ENCODE assay signal across 11 cellular contexts in the genomic region with DNA sequence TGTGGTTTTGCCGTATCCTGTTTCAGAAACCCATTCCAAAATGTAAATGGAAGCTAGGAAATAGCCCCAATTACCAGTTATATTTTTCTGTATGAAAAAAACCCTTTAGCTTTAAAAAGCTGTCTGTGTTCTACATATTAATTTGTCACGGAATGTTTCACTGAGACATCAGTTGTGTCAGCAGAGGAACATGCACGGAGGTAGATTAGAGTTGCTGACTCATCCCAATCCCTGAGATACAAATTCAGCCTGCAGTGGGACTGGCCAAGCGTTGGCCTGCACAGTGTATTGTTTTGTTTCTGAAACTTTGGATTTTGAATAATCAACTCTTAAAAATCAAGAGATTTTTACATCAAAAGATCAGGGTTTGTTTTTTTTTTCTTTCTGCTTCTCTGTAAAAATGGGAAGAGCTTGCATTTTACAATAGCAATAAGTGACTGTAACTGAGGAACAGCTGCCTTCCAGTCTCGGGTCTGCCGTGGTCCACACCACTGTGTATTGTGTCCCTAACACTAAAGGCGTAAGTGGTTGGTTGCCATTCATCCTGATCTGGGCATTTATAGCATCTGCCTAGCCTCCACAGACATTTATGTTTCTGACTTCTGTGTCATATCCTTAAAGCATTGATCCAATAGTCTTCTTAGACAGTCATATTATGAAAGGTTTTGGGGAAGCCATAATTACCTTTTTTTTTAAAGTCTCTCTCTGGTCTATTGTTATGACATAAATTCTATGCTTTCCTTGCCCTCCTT.
DNase-seq lines count a peak whose midpoint lies in the region; ATAC-seq, FAIRE-seq and TF ChIP-seq lines count a peak whose summit lies in the region.
"Had no signal": no experiment of that assay in that cellular context is flagged by ENCODE, and none has a peak within 500 bp of the region (broad histone marks: within the 10 kb centered on the region; RNA-seq: fewer than 3 reads in every experiment).

No MANE protein-coding gene starts in this region.

- no peaks in the 10 kb centered on the region for H3K36me3 ChIP-seq in bronchial epithelial cell (ENCODE audit: control insufficient read depth, insufficient read depth, low read length)
- no peaks in the 10 kb centered on the region for H3K36me3 ChIP-seq in trophoblast cell (ENCODE audit: control insufficient read depth in 1 of 2, insufficient read depth in 2 of 2, low read length in 2 of 2)
- H3K36me3 ChIP-seq in upper lobe of right lung, result no peaks in the 10 kb centered on the region

- no peaks in the 10 kb centered on the region for H3K4me1 ChIP-seq in trophoblast cell (ENCODE audit: control insufficient read depth in 1 of 2, insufficient read depth in 2 of 2, low read length in 2 of 2)
- H3K4me1 ChIP-seq in upper lobe of right lung, result peaks cover 3% of the 10 kb centered on the region

- H3K27ac Mint-ChIP-seq in progenitor cell of endocrine pancreas, result no peak overlapping the region
- H3K27ac Mint-ChIP-seq in CD14-positive monocyte, result no peak overlapping the region

- no CpG with 5 or more reads among the region's 7 CpGs for WGBS in trophoblast cell (ENCODE audit: extremely low coverage, insufficient coverage, insufficient read length)

- H3K14ac ChIP-seq in trophoblast cell (ENCODE audit: low read length), result no peak overlapping the region

- no peak overlapping the region for H3K23ac ChIP-seq in trophoblast cell (ENCODE audit: low read length)

- peaks cover 4% of the 10 kb centered on the region for H3K27me3 Mint-ChIP-seq in progenitor cell of endocrine pancreas
- peaks cover 3 to 6% (median 5%) of the 10 kb centered on the region in 3 donors for H3K27me3 Mint-ChIP-seq in CD14-positive monocyte (ENCODE audit: low read depth in 3 of 3)

- H3K9me3 Mint-ChIP-seq in progenitor cell of endocrine pancreas (ENCODE audit: low read depth) (no peaks in the 10 kb centered on the region), CD14-positive monocyte (no peaks in the 10 kb centered on the region)

- H3K4ac ChIP-seq in trophoblast cell (ENCODE audit: low read depth, low read length), result no peak overlapping the region

- H2BK12ac ChIP-seq in trophoblast cell (ENCODE audit: low read length), result no peak overlapping the region

- H3K4me1 Mint-ChIP-seq in progenitor cell of endocrine pancreas (ENCODE audit: low read depth) (peaks cover 12% of the 10 kb centered on the region), CD14-positive monocyte (no peaks in the 10 kb centered on the region)

- H2AFZ ChIP-seq in trophoblast cell (ENCODE audit: insufficient read depth, low read length, poor library complexity), result no peak overlapping the region

- H3K4me3 ChIP-seq in bronchial epithelial cell (ENCODE audit: low read depth, low read length) (no peak overlapping the region), trophoblast cell (ENCODE audit: low read depth, low read length) (no peak overlapping the region), upper lobe of right lung (no peak overlapping the region)
- H3K4me3 ChIP-seq: lung had no signal

- H4K8ac ChIP-seq in trophoblast cell (ENCODE audit: low read depth, low read length), result no peak overlapping the region

- H3K4me2 ChIP-seq in trophoblast cell (ENCODE audit: low read length), result no peak overlapping the region

- no peak overlapping the region for H3K9ac ChIP-seq in trophoblast cell (ENCODE audit: low read length)

- intact Hi-C loops in upper lobe of right lung (cut with DNase I), result no loop called here
- intact Hi-C loops in CD14-positive monocyte (cut with micrococcal nuclease), result no loop called here

- no peak overlapping the region for H3K27ac ChIP-seq in trophoblast cell (ENCODE audit: low read depth, low read length)
- H3K27ac ChIP-seq in upper lobe of right lung, result no peak overlapping the region

- H4K91ac ChIP-seq in trophoblast cell (ENCODE audit: low read depth, low read length), result no peak overlapping the region

- H3K36me3 Mint-ChIP-seq in progenitor cell of endocrine pancreas (ENCODE audit: insufficient read depth) (no peaks in the 10 kb centered on the region), CD14-positive monocyte (no peaks in the 10 kb centered on the region)

- TF ChIP-seq CTCF in bronchial epithelial cell (IDR thresholded peaks at IDR 0.05; ENCODE audit: insufficient read depth, low read length, severe bottlenecking) (no peak), progenitor cell of endocrine pancreas (IDR thresholded peaks at IDR 0.05; ENCODE audit: unreplicated experiment) (no peak), upper lobe of right lung (IDR thresholded peaks at IDR 0.05) (no peak), CD14-positive monocyte (IDR thresholded peaks at IDR 0.05) (no peak)

- H2AK5ac ChIP-seq in trophoblast cell (ENCODE audit: low read length), result no peak overlapping the region

- peak; percentile 7 for FAIRE-seq in bronchial epithelial cell (lab: Jason Lieb, UNC)
- FAIRE-seq: TTC549 had no signal

- H3K9me3 ChIP-seq in trophoblast cell (ENCODE audit: insufficient read depth, low read depth, low read length) (no peaks in the 10 kb centered on the region), upper lobe of right lung (no peaks in the 10 kb centered on the region)

- ATAC-seq in GM18519 (IDR thresholded peaks at IDR 0.05; ENCODE audit: low FRiP score, unreplicated experiment) (peak; percentile 79), HG02973 (IDR thresholded peaks at IDR 0.05; ENCODE audit: unreplicated experiment) (peak; percentile 85), upper lobe of right lung (no peak)

- H3K79me1 ChIP-seq in trophoblast cell (ENCODE audit: low read length), result no peaks in the 10 kb centered on the region

- no peak overlapping the region for H2BK5ac ChIP-seq in trophoblast cell (ENCODE audit: low read depth, low read length, poor library complexity)

- no peak overlapping the region for H2BK120ac ChIP-seq in trophoblast cell (ENCODE audit: insufficient read depth, low read length, poor library complexity)

- no peak overlapping the region for H3K4me3 Mint-ChIP-seq in progenitor cell of endocrine pancreas (ENCODE audit: low read depth)
- H3K4me3 Mint-ChIP-seq in CD14-positive monocyte, result no peak overlapping the region

- H3K18ac ChIP-seq in trophoblast cell (ENCODE audit: low read length), result no peak overlapping the region

- H3K27me3 ChIP-seq in bronchial epithelial cell (ENCODE audit: control insufficient read depth, insufficient read depth, low read length) (no peaks in the 10 kb centered on the region), trophoblast cell (ENCODE audit: insufficient read depth, low read length) (no peaks in the 10 kb centered on the region), upper lobe of right lung (no peaks in the 10 kb centered on the region)

- H4K12ac ChIP-seq in trophoblast cell (ENCODE audit: low read depth, low read length), result no peak overlapping the region

- DNase-seq in bronchial epithelial cell (ENCODE audit: low read depth), result peak; percentile 77
- peak; percentile 2 to 38 for DNase-seq in trophoblast cell
- no peak for DNase-seq in progenitor cell of endocrine pancreas (ENCODE audit: low spot score, unreplicated experiment)
- DNase-seq in upper lobe of right lung, result no peak
- DNase-seq in CD14-positive monocyte (ENCODE audit: low spot score), result no peak
- no peak for DNase-seq in GM19240 (ENCODE audit: insufficient read length, low spot score)
- DNase-seq: NCI-H1048 had no signal

- H3K79me2 ChIP-seq in trophoblast cell (ENCODE audit: control insufficient read depth, insufficient read depth, low read length, poor library complexity), result no peaks in the 10 kb centered on the region

Comparison
In these comparisons a context has a peak if more than half of its experiments do, and no peak if none do; other contexts are left out.
1. DNase-seq: peak in bronchial epithelial cell (single experiment) and trophoblast cell (2 of 2); none in progenitor cell of endocrine pancreas (single experiment), upper lobe of right lung (single experiment), CD14-positive monocyte (single experiment) and GM19240 (single experiment).